Comparison of ENCODE assay signal across 27 cellular contexts in genomic region chr10:87612107-87612506, GRCh38. TPM values are rescaled to one million over a fixed set of nuclear protein-coding genes. Genes with fewer than 3 reads are reported as not detected.
DNase-seq lines count a peak whose midpoint lies in the region; ATAC-seq, FAIRE-seq and TF ChIP-seq lines count a peak whose summit lies in the region.
"Had no signal": no experiment of that assay in that cellular context is flagged by ENCODE, and none has a peak within 500 bp of the region (broad histone marks: within the 10 kb centered on the region; RNA-seq: fewer than 3 reads in every experiment).

No MANE protein-coding gene starts in this region.

- 91 to 92% methylated on average over 2 of the region's 2 CpGs for WGBS in endodermal cell (ENCODE audit: insufficient coverage in 1 of 2, insufficient read length in 1 of 2), 2 experiments
- WGBS in small intestine, 3 donors: 13 to 35% (median 27%) methylated on average over 2 of the region's 2 CpGs

- no peak overlapping the region for H3K4me3 Mint-ChIP-seq in endodermal cell
- H3K4me3 Mint-ChIP-seq: CD14-positive monocyte; CD4-positive, alpha-beta memory T cell; CD4-positive, CD25-positive, alpha-beta regulatory T cell; CD8-positive, alpha-beta memory T cell had no signal

- peaks cover 18% of the 10 kb centered on the region for H3K36me3 Mint-ChIP-seq in endodermal cell (ENCODE audit: low read depth)
- H3K36me3 Mint-ChIP-seq: CD14-positive monocyte; CD4-positive, alpha-beta memory T cell; CD4-positive, CD25-positive, alpha-beta regulatory T cell had no signal

- no peak for FAIRE-seq in small intestine (lab: Jason Lieb, UNC)
- FAIRE-seq: A204.1, G401.6, GM12891, GM19239 had no signal

- intact Hi-C loops in colonic mucosa (cut with DNase I) (no loop called here), left colon (cut with DNase I, micrococcal nuclease) (no loop called here)

- H3K9me3 ChIP-seq in colonic mucosa (no peaks in the 10 kb centered on the region), endodermal cell (ENCODE audit: control insufficient read depth, low read length) (peaks cover 26% of the 10 kb centered on the region), small intestine (ENCODE audit: control insufficient read depth, low read depth) (no peaks in the 10 kb centered on the region)
- H3K9me3 ChIP-seq: BE2C had no signal

- H3K36me3 ChIP-seq in colonic mucosa (no peaks in the 10 kb centered on the region), endodermal cell (ENCODE audit: control insufficient read depth, insufficient read depth, low read length) (no peaks in the 10 kb centered on the region), small intestine (ENCODE audit: control insufficient read depth in 2 of 2, insufficient read depth in 2 of 2, low read length in 2 of 2) (no peaks in the 10 kb centered on the region)
- H3K36me3 ChIP-seq: BE2C, BLaER1 had no signal

- H3K27me3 ChIP-seq in colonic mucosa (no peaks in the 10 kb centered on the region), endodermal cell (ENCODE audit: control insufficient read depth, insufficient read depth, low read length, poor library complexity, severe bottlenecking) (no peaks in the 10 kb centered on the region), small intestine (ENCODE audit: control insufficient read depth in 2 of 2, insufficient read depth in 2 of 2, low read length in 2 of 2) (no peaks in the 10 kb centered on the region)
- H3K27me3 ChIP-seq: BE2C, BLaER1 had no signal

- no peak for DNase-seq in colonic mucosa
- DNase-seq in endodermal cell: no peak
- no peak for DNase-seq in left colon
- DNase-seq in small intestine: peak; percentile 46
- no peak for DNase-seq in EL
- no peak for DNase-seq in OCI-M1 (lab: John Stamatoyannopoulos, UW)
- DNase-seq: 8988T; ACHN; BE2C; C1 segment of cervical spinal cord; CD4-positive, alpha-beta memory T cell; CD4-positive, CD25-positive, alpha-beta regulatory T cell; CD8-positive, alpha-beta memory T cell; COR-L47; DMS 273 treated with DMSO at 0.1 percent for 48 hours; DMS153; DMS53; DMS79; DND-41; GF-D8 had no signal

- no peak overlapping the region for H3K27ac Mint-ChIP-seq in endodermal cell
- H3K27ac Mint-ChIP-seq: CD4-positive, alpha-beta memory T cell; CD4-positive, CD25-positive, alpha-beta regulatory T cell had no signal

- H3K4me1 Mint-ChIP-seq in endodermal cell: peaks cover 8% of the 10 kb centered on the region
- H3K4me1 Mint-ChIP-seq: CD4-positive, alpha-beta memory T cell; CD4-positive, CD25-positive, alpha-beta regulatory T cell; CD8-positive, alpha-beta memory T cell had no signal

- peak; percentile 73 for ATAC-seq in left colon
- no peak for ATAC-seq in HG03139 (IDR thresholded peaks at IDR 0.05; ENCODE audit: unreplicated experiment)

- peaks cover under 1% of the 10 kb centered on the region for H3K27me3 Mint-ChIP-seq in endodermal cell (ENCODE audit: insufficient read depth)

- H3K9ac ChIP-seq in colonic mucosa (ENCODE audit: low read depth in 2 of 2, low read length in 2 of 2) (no peak overlapping the region), endodermal cell (ENCODE audit: extremely low read depth, low read length, poor library complexity, severe bottlenecking) (no peak overlapping the region)
- H3K9ac ChIP-seq: BLaER1 had no signal

- peaks cover 30% of the 10 kb centered on the region for H3K9me3 Mint-ChIP-seq in endodermal cell

- peak overlapping the region; percentile 24 for H3K27ac ChIP-seq in colonic mucosa
- no peak overlapping the region for H3K27ac ChIP-seq in endodermal cell (ENCODE audit: low read depth, low read length)
- no peak overlapping the region for H3K27ac ChIP-seq in small intestine (ENCODE audit: low read depth in 1 of 2, low read length in 1 of 2)
- H3K27ac ChIP-seq: BLaER1 had no signal

- no peak for TF ChIP-seq CTCF in colonic mucosa (IDR thresholded peaks at IDR 0.05)
- TF ChIP-seq CTCF in endodermal cell (conservative IDR thresholded peaks at IDR 0.05): no peak

- H3K4me1 ChIP-seq in colonic mucosa: no peaks in the 10 kb centered on the region
- no peaks in the 10 kb centered on the region for H3K4me1 ChIP-seq in endodermal cell (ENCODE audit: control insufficient read depth, insufficient read depth, low read length)
- H3K4me1 ChIP-seq in small intestine (ENCODE audit: control insufficient read depth in 2 of 2, insufficient read depth in 1 of 2, low read depth in 1 of 2, low read length in 1 of 2): no peaks in the 10 kb centered on the region
- H3K4me1 ChIP-seq: BE2C, BLaER1 had no signal

- no peak overlapping the region for H3K4me3 ChIP-seq in colonic mucosa
- peak overlapping the region; percentile 35 for H3K4me3 ChIP-seq in endodermal cell (ENCODE audit: low read length)
- no peak overlapping the region for H3K4me3 ChIP-seq in small intestine (ENCODE audit: low read depth in 1 of 2, low read length in 2 of 2)
- H3K4me3 ChIP-seq: BLaER1 had no signal

RNA-seq across cellular contexts. Expression of gene PAPSS2, which starts 47.6 kb away (rescaled TPM):
- 100 to 1,000 TPM; 279 to 310 TPM for total RNA-seq in colonic mucosa
- 10 to 100 TPM; 15.7 to 20.2 TPM for total RNA-seq in endodermal cell
- polyA plus RNA-seq in endodermal cell (2013, experiment 1 of 2): 4.0 TPM
- polyA plus RNA-seq in endodermal cell (2013, experiment 2 of 2): 3.6 TPM
- total RNA-seq in left colon: 100 to 1,000 TPM; 219 to 322 TPM
- 10 to 100 TPM; 28.4 to 78.9 (median 37.3) TPM for polyA plus RNA-seq in small intestine
- total RNA-seq: CD4-positive, CD25-positive, alpha-beta regulatory T cell had no signal

Comparison
In these comparisons a context has a peak if more than half of its experiments do, and no peak if none do; other contexts are left out.
1. RNA of gene PAPSS2, which starts 47.6 kb away (total RNA-seq): 219 to 322 TPM in left colon and 279 to 310 TPM in colonic mucosa; 15.7 to 20.2 TPM in endodermal cell; every median in the first group is over 10 times any median in the second.